18 cellular contexts compared by ENCODE assay signal in genomic region chr1:5836776-5837440, GRCh38.
"Had no signal": no experiment of that assay in that cellular context is flagged by ENCODE, and none has a peak within 500 bp of the region (broad histone marks: within the 10 kb centered on the region; RNA-seq: fewer than 3 reads in every experiment).

No MANE protein-coding gene starts in this region.

- H3K27ac ChIP-seq: epithelial cell of prostate, lower lobe of right lung, psoas muscle, suprapubic skin had no signal

- H3K4me1 ChIP-seq: lower lobe of right lung, psoas muscle, suprapubic skin had no signal

- H3K36me3 ChIP-seq: lower lobe of right lung, suprapubic skin had no signal

- DNase-seq: activated B cell treated with CpG ODN at 0.5 μM for 24 hours; activated CD4-positive, alpha-beta T cell treated with anti-CD3 and anti-CD28 coated beads, Interleukin-2, amount 10 ng/mL, durations not matched to agents 24 days and 14 days; activated CD8-positive, alpha-beta memory T cell treated with anti-CD3 and anti-CD28 coated beads, Interleukin-2, amount 50 U/mL, for 48 hours; activated naive CD4-positive, alpha-beta T cell; activated naive CD8-positive, alpha-beta T cell treated with anti-CD3 and anti-CD28 coated beads, Interleukin-2, amount 10 ng/mL, durations not matched to agents 7 days and 5 days; anterior cingulate cortex; cerebellar nuclear complex; effector memory CD4-positive, alpha-beta T cell; foreskin melanocyte; left cardiac atrium; lower lobe of right lung; psoas muscle; stimulated activated naive CD8-positive, alpha-beta T cell treated with anti-CD3 and anti-CD28 coated beads, Interleukin-15, Interleukin-2, amounts not matched to agents 100 U/mL and 50 U/mL, for 24 hours; T-helper 17 cell; trophoblast cell had no signal

- H3K9me3 ChIP-seq: lower lobe of right lung, psoas muscle, suprapubic skin had no signal

- ATAC-seq: left cardiac atrium; lower lobe of right lung; psoas muscle; sciatic nerve; stimulated activated naive CD8-positive, alpha-beta T cell treated with anti-CD3 and anti-CD28 coated beads, Interleukin-15, Interleukin-2, amounts not matched to agents 100 U/mL and 50 U/mL, for 24 hours; T-helper 17 cell had no signal

- H3K4me3 ChIP-seq: lower lobe of right lung, psoas muscle, suprapubic skin had no signal
